8 cellular contexts compared by ENCODE assay signal in the genomic region with DNA sequence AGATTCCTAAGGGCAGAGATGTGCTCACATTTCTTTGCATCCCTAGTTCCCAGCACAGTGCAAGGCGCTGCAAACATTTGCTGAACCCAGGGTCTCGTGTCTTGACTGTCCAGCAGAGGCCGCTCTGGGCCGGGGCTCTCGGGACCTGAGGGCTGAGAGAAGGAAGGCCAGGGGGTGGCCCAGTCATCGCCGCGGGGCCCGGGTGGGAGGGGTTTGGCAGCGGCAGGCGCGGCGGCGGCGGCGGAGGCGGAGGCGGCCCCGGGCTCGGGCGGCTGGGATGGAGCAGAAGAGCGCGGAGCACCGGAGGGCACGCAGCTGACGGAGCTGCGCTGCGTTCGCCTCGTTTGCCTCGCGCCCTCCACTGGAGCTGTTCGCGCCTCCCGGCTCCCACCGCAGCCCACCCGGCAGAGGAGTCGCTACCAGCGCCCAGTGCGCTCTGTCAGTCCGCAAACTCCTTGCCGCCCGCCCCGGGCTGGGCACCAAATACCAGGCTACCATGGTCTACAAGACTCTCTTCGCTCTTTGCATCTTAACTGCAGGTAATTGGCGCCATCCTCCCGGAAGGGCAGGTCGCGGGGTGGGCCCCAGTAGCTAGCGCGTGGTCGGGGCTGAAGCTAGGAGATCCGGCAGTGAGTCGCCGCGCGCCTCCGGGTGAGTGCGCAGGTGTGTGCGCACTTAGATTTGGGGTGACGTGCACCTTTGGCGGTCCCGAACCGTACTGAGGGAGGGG.
DNase-seq lines count a peak whose midpoint lies in the region; TF ChIP-seq lines count a peak whose summit lies in the region.

A gene with protein sequence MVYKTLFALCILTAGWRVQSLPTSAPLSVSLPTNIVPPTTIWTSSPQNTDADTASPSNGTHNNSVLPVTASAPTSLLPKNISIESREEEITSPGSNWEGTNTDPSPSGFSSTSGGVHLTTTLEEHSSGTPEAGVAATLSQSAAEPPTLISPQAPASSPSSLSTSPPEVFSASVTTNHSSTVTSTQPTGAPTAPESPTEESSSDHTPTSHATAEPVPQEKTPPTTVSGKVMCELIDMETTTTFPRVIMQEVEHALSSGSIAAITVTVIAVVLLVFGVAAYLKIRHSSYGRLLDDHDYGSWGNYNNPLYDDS (plus strand): TSS at position 285 of the 730 bp plus-strand sequence. CDS start 212 bp downstream, at position 497.

- peak within 1 kb of the TSS; percentile 35 for H3K9ac ChIP-seq in rectal smooth muscle tissue (ENCODE audit: low read length)

- TF ChIP-seq CTCF in GM20000 (IDR thresholded peaks at IDR 0.05; ENCODE audit: extremely low read depth, missing control alignments) (peak; percentile 74), HL-60 (IDR thresholded peaks at IDR 0.05; ENCODE audit: insufficient read depth, low read length) (no peak)

- peak within 1 kb of the TSS; percentile 19; the same call in 1 of the 2 replicates for H3K4me3 ChIP-seq in HL-60 (replicated peaks; ENCODE audit: insufficient read depth, low read length)
- peak within 1 kb of the TSS; percentile 84 for H3K4me3 ChIP-seq in rectal smooth muscle tissue (ENCODE audit: low read length)

- peaks cover 36% of the 10 kb centered on the region for H3K27me3 ChIP-seq in HL-60 (ENCODE audit: insufficient read depth, poor library complexity, severe bottlenecking)
- H3K27me3 ChIP-seq in rectal smooth muscle tissue (ENCODE audit: control insufficient read depth, insufficient read depth, low read length), result no peaks in the 10 kb centered on the region

- no peaks in the 10 kb centered on the region for H3K4me1 ChIP-seq in rectal smooth muscle tissue (ENCODE audit: control insufficient read depth, insufficient read depth, low read length)

- DNase-seq in EL (peak; percentile 75), GM20000 (ENCODE audit: low spot score) (peak; percentile 87), HL-60 (ENCODE audit: low read depth in 1 of 2, low spot score in 1 of 2) (peak; percentile 20 to 69), NOMO-1 treated with dmso at 0.1 percent for 144 hours (lab: John Stamatoyannopoulos, UW; ENCODE audit: unreplicated experiment) (peak; percentile 73), astrocyte of the hippocampus (ENCODE audit: low read depth, low spot score) (peak; percentile 88), hypothalamus (lab: John Stamatoyannopoulos, UW) (peak; percentile 6 to 94 (median 83)), MV-4-11 (lab: John Stamatoyannopoulos, UW) (no peak)

- H3K27ac ChIP-seq in HL-60 (replicated peaks) (no peak within 1 kb of the TSS), rectal smooth muscle tissue (ENCODE audit: low read depth, low read length) (peak within 1 kb of the TSS; percentile 55)

- no peaks in the 10 kb centered on the region for H3K36me3 ChIP-seq in rectal smooth muscle tissue (ENCODE audit: control insufficient read depth, insufficient read depth, low read length)
